Comparison of ENCODE assay signal across 12 cellular contexts in genomic region chr1:178134061-178134460, GRCh38. TPM values are rescaled to one million over a fixed set of nuclear protein-coding genes. Genes with fewer than 3 reads are reported as not detected.
DNase-seq lines count a peak whose midpoint lies in the region; ATAC-seq and TF ChIP-seq lines count a peak whose summit lies in the region.
"Had no signal": no experiment of that assay in that cellular context is flagged by ENCODE, and none has a peak within 500 bp of the region (broad histone marks: within the 10 kb centered on the region; RNA-seq: fewer than 3 reads in every experiment).

No MANE protein-coding gene starts in this region.

- H4K20me1 ChIP-seq in GM23248 (ENCODE audit: insufficient read depth) (no peaks in the 10 kb centered on the region), osteoblast (ENCODE audit: insufficient read depth, low read length) (no peaks in the 10 kb centered on the region)

- intact Hi-C loops in posterior vena cava (cut with DNase I): no loop called here

- DNase-seq in GM23248 (peak; percentile 93), RPMI7951 (ENCODE audit: low read depth) (peak; percentile 68), fibroblast of mammary gland (ENCODE audit: low read depth) (peak; percentile 97), osteoblast (ENCODE audit: insufficient read length, low spot score, missing footprints) (peak; percentile 86), posterior vena cava (ENCODE audit: low spot score) (no peak), cerebellum (ENCODE audit: low spot score) (no peak), NCI-H2171 (lab: John Stamatoyannopoulos, UW) (no peak)
- DNase-seq: activated CD8-positive, alpha-beta memory T cell treated with anti-CD3 and anti-CD28 coated beads, Interleukin-2, amount 50 U/mL, for 48 hours; effector memory CD4-positive, alpha-beta T cell had no signal

- H3K9ac ChIP-seq in GM23248: peak overlapping the region; percentile 55

- H3K4me1 ChIP-seq in GM23248 (ENCODE audit: insufficient read depth) (peaks cover 34% of the 10 kb centered on the region), osteoblast (ENCODE audit: insufficient read depth, low read length) (peaks cover 16% of the 10 kb centered on the region)

- H3K27me3 ChIP-seq in GM23248 (replicated peaks; ENCODE audit: insufficient read depth) (no peaks in the 10 kb centered on the region), osteoblast (ENCODE audit: insufficient read depth, low read length) (no peaks in the 10 kb centered on the region)

- no peaks in the 10 kb centered on the region for H3K9me3 ChIP-seq in GM23248 (ENCODE audit: low read depth)
- no peaks in the 10 kb centered on the region for H3K9me3 ChIP-seq in osteoblast (ENCODE audit: low read depth, low read length)

- in situ Hi-C loops in GM23248 (cut with MboI): no loop called here

- WGBS in GM23248 (ENCODE audit: low coverage in 1 of 2, low lambda C conversion rate in 2 of 2, missing lambda C conversion rate in 2 of 2), 2 experiments: 71 to 74% methylated on average over 2 of the region's 2 CpGs

- no peak overlapping the region for H2AFZ ChIP-seq in GM23248
- no peak overlapping the region for H2AFZ ChIP-seq in osteoblast (ENCODE audit: low read length)

- H3K9me2 ChIP-seq in GM23248 (ENCODE audit: insufficient read depth): no peaks in the 10 kb centered on the region

- no peaks in the 10 kb centered on the region for H3K36me3 ChIP-seq in GM23248 (ENCODE audit: low read depth)
- H3K36me3 ChIP-seq in osteoblast (ENCODE audit: insufficient read depth, low read length): no peaks in the 10 kb centered on the region

- ATAC-seq in HG03135 (IDR thresholded peaks at IDR 0.05; ENCODE audit: unreplicated experiment): no peak
- ATAC-seq: natural killer cell treated with Interleukin-12 subunit alpha and Interleukin-12 subunit beta and Interleukin-15 and Interleukin-18, amount 100 ng/mL, for 72 hours had no signal

- peaks cover 30% of the 10 kb centered on the region for H3F3A ChIP-seq in GM23248 (ENCODE audit: insufficient read depth)

- H3K79me2 ChIP-seq in GM23248 (ENCODE audit: insufficient read depth) (peaks cover 98% of the 10 kb centered on the region), osteoblast (ENCODE audit: insufficient read depth, low read length) (peaks cover 83% of the 10 kb centered on the region)

- TF ChIP-seq CTCF in fibroblast of mammary gland (conservative IDR thresholded peaks at IDR 0.05; ENCODE audit: control insufficient read depth, insufficient read depth, low read depth, low read length): no peak
- TF ChIP-seq CTCF in osteoblast (IDR thresholded peaks at IDR 0.05; ENCODE audit: extremely low read depth, low read depth, low read length): no peak

- H3K4me2 ChIP-seq in GM23248 (ENCODE audit: unreplicated experiment) (peak overlapping the region; percentile 31), osteoblast (ENCODE audit: insufficient read depth, low read length) (peak overlapping the region; percentile 18)

- no peak overlapping the region for H3K4me3 ChIP-seq in GM23248
- no peak overlapping the region for H3K4me3 ChIP-seq in fibroblast of mammary gland (ENCODE audit: control insufficient read depth, low read depth, low read length)
- no peak overlapping the region for H3K4me3 ChIP-seq in osteoblast (ENCODE audit: insufficient read depth, low read length)

- H3K27ac ChIP-seq in GM23248 (peak overlapping the region; percentile 87), osteoblast (ENCODE audit: low read depth, low read length) (peak overlapping the region; percentile 79)
- H3K27ac ChIP-seq: RWPE1 had no signal

RNA-seq across cellular contexts. Expression of gene RASAL2, which starts 40.2 kb away (rescaled TPM):
- total RNA-seq in GM23248 (2014; rRNA removed; shearing (Covaris generic)): 21.5 and 23.1 TPM in 2 replicates
- 9.5 and 10.1 TPM in 2 replicates for polyA plus RNA-seq in GM23248 (2016; fragmentation: Nextera tagmentation; extraction: Ambion mirVana)
- total RNA-seq in RPMI7951 (2014; rRNA removed; shearing (Covaris generic)): 5.6 and 8.2 TPM in 2 replicates
- total RNA-seq in osteoblast: 59.4 and 61.3 TPM in 2 replicates
- 10 to 100 TPM; 31.0 to 34.8 TPM for total RNA-seq in posterior vena cava
- 53.1 TPM for total RNA-seq in cerebellum
- total RNA-seq: natural killer cell treated with Interleukin-12 subunit alpha and Interleukin-12 subunit beta and Interleukin-15 and Interleukin-18, amount 100 ng/mL, for 72 hours had no signal

Comparison
In these comparisons a context has a peak if more than half of its experiments do, and no peak if none do; other contexts are left out.
1. DNase-seq: peak in GM23248 (single experiment), RPMI7951 (single experiment), fibroblast of mammary gland (single experiment) and osteoblast (single experiment); none in posterior vena cava (single experiment), cerebellum (single experiment) and NCI-H2171 (single experiment).